Comparison of ENCODE assay signal across 1 cellular context in genomic region chr19:532578-533484, GRCh38.
TF ChIP-seq lines count a peak whose summit lies in the region.

No MANE protein-coding gene starts in this region.

TF ChIP-seq in K562, 482 proteins besides CTCF, POLR2A, EP300 and RAD21 (continued from another document and continues in another):
- 0 out of 2 replicates have a peak, but pooled peaks have one; percentile 56 for TF ChIP-seq ZC3H4 (CRISPR knock-in tag; IDR thresholded peaks at IDR 0.05; ENCODE audit: borderline replicate concordance)
- no peak for TF ChIP-seq NCOA2 (IDR thresholded peaks at IDR 0.05; ENCODE audit: partially characterized antibody in 2 of 2)
- TF ChIP-seq PHF8 (IDR thresholded peaks at IDR 0.05; ENCODE audit: borderline replicate concordance, low read length) = peak; percentile 7; the same call in 1 of the 2 replicates
- peak; percentile 3 for TF ChIP-seq CHD1 (IDR thresholded peaks at IDR 0.05; ENCODE audit: low read length)
- peak; percentile 35 to 53; a peak in 1 of 4 replicates for TF ChIP-seq MAZ (CRISPR knock-in tag; conservative IDR thresholded peaks at IDR 0.05 in 1 of 2, IDR thresholded peaks at IDR 0.05 in 1 of 2)
- TF ChIP-seq TRIM24 (IDR thresholded peaks at IDR 0.05) = 0 out of 4 replicates have a peak, but pooled peaks of 1 of the 2 experiments have one; percentile 16
- TF ChIP-seq PTTG1 (tag; IDR thresholded peaks at IDR 0.05; ENCODE audit: low read depth) = no peak
- TF ChIP-seq ZNF408 (CRISPR knock-in tag; IDR thresholded peaks at IDR 0.05; ENCODE audit: low read depth) = no peak
- TF ChIP-seq ERF (CRISPR knock-in tag; IDR thresholded peaks at IDR 0.05) = no peak
- TF ChIP-seq KDM1A (IDR thresholded peaks at IDR 0.05) = no peak; a peak in 1 of 4 replicates
- peak; percentile 45 for TF ChIP-seq MYC (IDR thresholded peaks at IDR 0.05; ENCODE audit: low read depth, low read length)
- no peak for TF ChIP-seq MYC (CRISPR knock-in tag; IDR thresholded peaks at IDR 0.05; ENCODE audit: borderline replicate concordance, low read depth)
- no peak for TF ChIP-seq DDX20 (tag; IDR thresholded peaks at IDR 0.05; ENCODE audit: low read depth)
- TF ChIP-seq IRF9 (tag; IDR thresholded peaks at IDR 0.05) = no peak
- TF ChIP-seq ARID4B (CRISPR knock-in tag; IDR thresholded peaks at IDR 0.05) = peak; percentile 63
- no peak for TF ChIP-seq SMARCB1 (IDR thresholded peaks at IDR 0.05; ENCODE audit: insufficient read length, low read depth)
- TF ChIP-seq NFE2L1 (tag; IDR thresholded peaks at IDR 0.05; ENCODE audit: borderline replicate concordance, low read depth) = no peak
- TF ChIP-seq CREB1 (IDR thresholded peaks at IDR 0.05) = no peak
- no peak; the same call in 1 of the 2 replicates for TF ChIP-seq CREB1 (CRISPR knock-in tag; IDR thresholded peaks at IDR 0.05)
- TF ChIP-seq GTF2B (IDR thresholded peaks at IDR 0.05; ENCODE audit: extremely low read depth, insufficient read length) = no peak
- TF ChIP-seq CTCFL (IDR thresholded peaks at IDR 0.05; ENCODE audit: borderline replicate concordance, insufficient read depth, low read depth, low read length, poor library complexity, severe bottlenecking) = peak; percentile 80
- TF ChIP-seq CSDE1 (IDR thresholded peaks at IDR 0.05) = no peak
- no peak for TF ChIP-seq ATF1 (CRISPR knock-in tag; IDR thresholded peaks at IDR 0.05)
- TF ChIP-seq ATF1 (tag; IDR thresholded peaks at IDR 0.05) = peak; percentile 73
- no peak for TF ChIP-seq ZBTB12 (CRISPR knock-in tag; IDR thresholded peaks at IDR 0.05)
- TF ChIP-seq BCOR (IDR thresholded peaks at IDR 0.05) = peak; percentile 32; the same call in 1 of the 2 replicates
- TF ChIP-seq FOXM1 (IDR thresholded peaks at IDR 0.05; ENCODE audit: low read depth) = no peak
- no peak for TF ChIP-seq FOXM1 (CRISPR knock-in tag; IDR thresholded peaks at IDR 0.05; ENCODE audit: low read depth)
- TF ChIP-seq SOX6 (IDR thresholded peaks at IDR 0.05) = no peak
- TF ChIP-seq BRF2 (IDR thresholded peaks at IDR 0.05; ENCODE audit: borderline replicate concordance, insufficient read depth, insufficient read length) = no peak
- TF ChIP-seq MNT (conservative IDR thresholded peaks at IDR 0.05) = peak; percentile 66 to 75; a peak in 3 of 4 replicates
- no peak for TF ChIP-seq NUFIP1 (IDR thresholded peaks at IDR 0.05; ENCODE audit: partially characterized antibody)
- TF ChIP-seq PHTF2 (CRISPR knock-in tag; IDR thresholded peaks at IDR 0.05) = no peak
- TF ChIP-seq CCNT2 (IDR thresholded peaks at IDR 0.05; ENCODE audit: borderline replicate concordance, extremely low read depth, insufficient read length, low read depth, low read length) = no peak
- no peak for TF ChIP-seq HDAC2 (IDR thresholded peaks at IDR 0.05)
- TF ChIP-seq ZBTB43 (CRISPR knock-in tag; IDR thresholded peaks at IDR 0.05) = no peak
- TF ChIP-seq CBFA2T3 (IDR thresholded peaks at IDR 0.05) = peak; percentile 79
- no peak for TF ChIP-seq ZNF507 (tag; conservative IDR thresholded peaks at IDR 0.05)
- TF ChIP-seq TFAM (CRISPR knock-in tag; conservative IDR thresholded peaks at IDR 0.05) = no peak
- TF ChIP-seq ZNF780A (CRISPR knock-in tag; IDR thresholded peaks at IDR 0.05) = no peak
- TF ChIP-seq MCM7 (IDR thresholded peaks at IDR 0.05) = no peak
- peak in 1 of 2 experiments; percentile 46 for TF ChIP-seq AFF1 (IDR thresholded peaks at IDR 0.05; ENCODE audit: low read depth in 1 of 2, partially characterized antibody in 2 of 2)
- no peak for TF ChIP-seq HES1 (IDR thresholded peaks at IDR 0.05; ENCODE audit: low read depth)
- no peak for TF ChIP-seq NONO (IDR thresholded peaks at IDR 0.05; ENCODE audit: low read depth in 2 of 2, low read length in 1 of 2)
- TF ChIP-seq SP1 (CRISPR knock-in tag; IDR thresholded peaks at IDR 0.05) = peak; percentile 67; the same call in 1 of the 2 replicates
- no peak for TF ChIP-seq BHLHE40 (IDR thresholded peaks at IDR 0.05; ENCODE audit: low read length)
- 0 out of 2 replicates have a peak, but pooled peaks have one; percentile 40 for TF ChIP-seq HNRNPL (IDR thresholded peaks at IDR 0.05; ENCODE audit: low read depth, low read length)
